8 cellular contexts compared by ENCODE assay signal in the genomic region with DNA sequence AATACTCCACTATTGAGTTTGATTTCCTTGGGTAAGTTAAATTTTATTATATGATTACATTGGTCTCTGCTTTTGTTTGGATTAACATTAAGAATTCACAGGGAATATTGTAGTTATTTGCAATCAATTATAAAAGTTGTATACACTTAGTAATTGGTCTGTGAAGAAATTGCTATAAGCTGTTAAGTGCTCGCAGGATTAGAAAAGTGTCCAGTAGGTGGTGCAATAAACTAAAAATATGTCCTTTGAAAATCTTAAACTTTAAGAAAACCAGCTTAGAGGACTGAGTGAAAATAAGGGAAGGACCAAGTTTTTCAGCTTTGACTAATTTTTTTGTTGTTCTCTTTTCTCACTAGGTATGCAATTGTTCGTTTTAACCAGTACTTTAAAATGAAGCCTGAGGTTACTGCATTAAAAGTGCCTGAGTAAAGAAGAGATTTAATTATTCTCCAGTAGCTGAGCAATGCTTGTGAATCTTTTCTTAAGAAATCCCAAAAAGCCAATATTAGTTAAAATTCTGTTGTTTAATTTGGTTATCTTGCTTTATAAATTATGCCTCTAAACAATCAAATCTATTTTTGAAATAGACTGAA. TPM values are rescaled to one million over a fixed set of nuclear protein-coding genes. Genes with fewer than 3 reads are reported as not detected.
DNase-seq lines count a peak whose midpoint lies in the region; ATAC-seq and TF ChIP-seq lines count a peak whose summit lies in the region.

No MANE protein-coding gene starts in this region.

- peaks cover 0 to 49% (median 2%) of the 10 kb centered on the region in 6 donors for H3K36me3 ChIP-seq in spleen

- no peak overlapping the region for H3K4me3 ChIP-seq in AG10803 (ENCODE audit: low read length)
- no peak overlapping the region for H3K4me3 ChIP-seq in fibroblast of the aortic adventitia (ENCODE audit: low read depth, low read length)
- no peak overlapping the region for H3K4me3 ChIP-seq in spleen

- no peak for TF ChIP-seq POLR2A in spleen (IDR thresholded peaks at IDR 0.05)

- H3K27ac ChIP-seq in RWPE1, result no peak overlapping the region
- no peak overlapping the region for H3K27ac ChIP-seq in spleen

- no peaks in the 10 kb centered on the region for H3K9me3 ChIP-seq in spleen

- DNase-seq in AG10803 (ENCODE audit: low read depth) (peak; percentile 57), HT1080 (ENCODE audit: low read depth) (peak; percentile 43), RWPE1 (ENCODE audit: low spot score) (no peak), fibroblast of the aortic adventitia (ENCODE audit: low read depth) (peak; percentile 73), spleen (no peak)
- no peak for DNase-seq in activated CD4-positive, CD25-positive, alpha-beta regulatory T cell (lab: John Stamatoyannopoulos, UW)
- DNase-seq in stimulated activated CD4-positive, alpha-beta T cell treated with anti-CD3 and anti-CD28 coated beads, Interleukin-4, amount 100 ng/mL, for 24 hours, result no peak

- WGBS in spleen, 5 donors, result 7 to 17% (median 14%) methylated on average over 2 of the region's 2 CpGs

- CTCF ChIA-PET in RWPE1 (lab: Yijun Ruan, JAX), result interaction anchor here (0.7 kb wide), 1 partner anchor 117 kb away, joined by 3 read pairs; no protein-coding TSS in a partner anchor

- H3K4me1 ChIP-seq in spleen, result peaks cover 0 to 60% (median 24%) of the 10 kb centered on the region in 6 donors

- no peaks in the 10 kb centered on the region for H3K27me3 ChIP-seq in spleen (replicated peaks in 1 of 7)

- intact Hi-C loops in spleen (cut with DNase I; ENCODE audit: low total_unique reads), result no loop called here

- peak; percentile 46 for ATAC-seq in GM18498 (IDR thresholded peaks at IDR 0.05; ENCODE audit: unreplicated experiment)

- TF ChIP-seq CTCF in AG10803 (conservative IDR thresholded peaks at IDR 0.05; ENCODE audit: low read length) (peak; percentile 72), RWPE1 (conservative IDR thresholded peaks at IDR 0.05; ENCODE audit: low read depth) (peak; percentile 43; the same call in 1 of the 2 replicates), fibroblast of the aortic adventitia (IDR thresholded peaks at IDR 0.05; ENCODE audit: insufficient read depth, low read length) (peak; percentile 67), spleen (IDR thresholded peaks at IDR 0.05 in 8 of 11, conservative IDR thresholded peaks at IDR 0.05 in 3 of 11) (peak in 8 of 11 experiments; percentile 28 to 70 (median 56))

- POLR2A ChIA-PET in RWPE1 (lab: Yijun Ruan, JAX; ENCODE audit: low non-redundant PET), result no interaction called here

RNA-seq across cellular contexts. Expression of gene ETNK1, which starts 59.7 kb away (rescaled TPM):
- total RNA-seq in HT1080 (2014; rRNA removed; shearing (Covaris generic)), result 20.6 and 28.4 TPM in 2 replicates
- 13.0 and 14.0 TPM in 2 replicates for polyA plus RNA-seq in HT1080 (2015; cell fraction: cytosol; rRNA removed)
- 52.2 and 54.1 TPM in 2 replicates for polyA plus RNA-seq in HT1080 (2015; cell fraction: nucleus; rRNA removed)
- total RNA-seq in fibroblast of the aortic adventitia (ENCODE audit: low replicate concordance) (37.6 and 51.1 TPM in 2 replicates), spleen (10 to 100 TPM; 51.4 to 96.7 (median 82.6) TPM)
- 10 to 100 TPM; 23.4 to 28.0 (median 26.1) TPM for polyA plus RNA-seq in spleen

Comparison
In these comparisons a context has a peak if more than half of its experiments do, and no peak if none do; other contexts are left out.
1. DNase-seq: peak in AG10803 (single experiment), HT1080 (single experiment) and fibroblast of the aortic adventitia (single experiment); none in RWPE1 (single experiment), spleen (single experiment), activated CD4-positive, CD25-positive, alpha-beta regulatory T cell (0 of 4) and stimulated activated CD4-positive, alpha-beta T cell treated with anti-CD3 and anti-CD28 coated beads, Interleukin-4, amount 100 ng/mL, for 24 hours (single experiment).
2. Peak in every context shown above with its lines, with median percentiles within 50 percentile points of each other: CTCF ChIP-seq.